In the genomic region with DNA sequence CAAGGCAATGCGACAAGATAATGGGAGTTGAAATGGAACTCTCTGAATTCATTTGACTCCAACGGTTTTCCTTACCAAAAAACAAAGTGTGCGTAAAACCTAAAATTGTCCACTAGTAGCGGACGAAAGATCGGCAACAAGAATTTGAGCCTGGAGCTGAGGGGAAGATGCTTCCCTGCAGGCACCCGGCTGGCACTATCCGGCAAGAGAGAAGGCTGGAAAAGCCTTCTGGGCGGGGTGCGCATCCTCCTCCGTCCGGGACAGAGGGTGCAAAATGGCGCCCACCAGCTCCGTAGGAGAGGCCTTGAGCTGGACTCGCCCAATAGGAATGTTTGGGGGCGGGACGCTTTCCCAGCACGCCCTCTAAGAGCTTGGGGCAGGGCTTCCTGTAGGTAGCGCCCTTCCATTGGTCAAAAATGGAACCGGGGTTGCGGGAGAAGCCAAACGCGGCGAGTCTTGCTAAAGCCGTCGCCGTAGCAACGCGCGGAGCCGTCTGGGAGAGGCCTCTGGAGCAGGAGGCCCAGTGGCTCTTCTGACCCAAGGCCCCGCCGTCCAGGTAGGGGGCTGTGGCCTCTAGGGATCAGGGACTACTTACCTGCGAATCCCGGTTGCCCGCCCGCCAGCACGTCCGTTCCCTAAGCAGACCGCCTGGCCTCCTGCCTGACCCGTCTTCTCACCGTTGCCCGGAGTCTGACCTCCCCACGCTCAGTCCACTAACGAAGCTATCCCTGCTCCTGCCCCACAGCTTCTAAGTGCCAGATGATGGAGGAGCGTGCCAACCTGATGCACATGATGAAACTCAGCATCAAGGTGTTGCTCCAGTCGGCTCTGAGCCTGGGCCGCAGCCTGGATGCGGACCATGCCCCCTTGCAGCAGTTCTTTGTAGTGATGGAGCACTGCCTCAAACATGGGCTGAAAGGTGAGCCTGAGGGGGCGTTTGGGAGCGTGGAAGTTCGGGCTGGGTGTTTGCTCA, we compare ENCODE assay signal across 8 cellular contexts. TPM values are rescaled to one million over a fixed set of nuclear protein-coding genes. Genes with fewer than 3 reads are reported as not detected.
DNase-seq lines count a peak whose midpoint lies in the region; ATAC-seq, FAIRE-seq and TF ChIP-seq lines count a peak whose summit lies in the region.

No MANE protein-coding gene starts in this region.

- POLR2A ChIA-PET in A549 (lab: Yijun Ruan, JAX) = interaction anchor here (0.5 to 2.7 kb wide), 11 partner anchors 9 to 173 kb away, joined by 3 to 64 read pairs (median 4); a partner anchor contains a TSS

- peak; percentile 75 for TF ChIP-seq POLR2A in A549 (IDR thresholded peaks at IDR 0.05; ENCODE audit: low read length)

- H3K4me3 ChIP-seq in A549 (peak overlapping the region; percentile 71), mononuclear cell (ENCODE audit: low read length) (peak overlapping the region; percentile 54)

- no peaks in the 10 kb centered on the region for H3K27me3 ChIP-seq in mononuclear cell (ENCODE audit: insufficient read depth, low read length)

- no peak for TF ChIP-seq EP300 in A549 (IDR thresholded peaks at IDR 0.05)

- DNase-seq in A549 (ENCODE audit: low read depth in 1 of 2, low spot score in 1 of 2) (peak; percentile 99), NCI-H748 (lab: John Stamatoyannopoulos, UW; ENCODE audit: unreplicated experiment) (peak; percentile 100), activated T-cell treated with anti-CD3 and anti-CD28 coated beads for 48 hours (ENCODE audit: low read depth) (peak; percentile 87), epithelial cell of prostate (ENCODE audit: low read depth, low spot score) (peak; percentile 96)
- DNase-seq in stimulated activated CD8-positive, alpha-beta memory T cell treated with anti-CD3 and anti-CD28 coated beads, Interleukin-2, amount 100 ng/mL, for 1 hour (ENCODE audit: low read depth in 2 of 2) = peak; percentile 61 to 78

- no peak for TF ChIP-seq CTCF in A549 (IDR thresholded peaks at IDR 0.05)

- no peaks in the 10 kb centered on the region for H3K9me3 ChIP-seq in A549
- H3K9me3 ChIP-seq in mononuclear cell (ENCODE audit: low read depth, low read length) = no peaks in the 10 kb centered on the region

- H3K4me2 ChIP-seq in A549 = peak overlapping the region; percentile 83

- TF ChIP-seq RAD21 in A549 (conservative IDR thresholded peaks at IDR 0.05 in 1 of 2, IDR thresholded peaks at IDR 0.05 in 1 of 2) = no peak

- CTCF ChIA-PET in A549 (lab: Yijun Ruan, JAX) = interaction anchor here (0.6 to 1.0 kb wide), 3 partner anchors 23 to 64 kb away, joined by 3 read pairs; a partner anchor contains a TSS

- peak; percentile 99 to 100 for ATAC-seq in A549
- peak; percentile 99 for ATAC-seq in GM18909 (IDR thresholded peaks at IDR 0.05; ENCODE audit: poor library complexity, unreplicated experiment)
- peak; percentile 99 for ATAC-seq in HG03175 (IDR thresholded peaks at IDR 0.05; ENCODE audit: unreplicated experiment)

- H3K27ac ChIP-seq in A549 = peak overlapping the region; percentile 83 to 90
- H3K27ac ChIP-seq in epithelial cell of prostate = peak overlapping the region; percentile 79

- WGBS in A549 (ENCODE audit: missing lambda C conversion rate) = 2% methylated on average over 48 of the region's 52 CpGs

- peaks cover 11% of the 10 kb centered on the region; the same call in 2 of the 3 replicates for H3K4me1 ChIP-seq in A549
- peaks cover 10% of the 10 kb centered on the region for H3K4me1 ChIP-seq in mononuclear cell (ENCODE audit: insufficient read depth, low read length)

- peak; percentile 49 for FAIRE-seq in A549 (lab: Jason Lieb, UNC)

TF ChIP-seq in A549, 52 proteins besides CTCF, POLR2A, EP300 and RAD21 (continues in another document):
- no peak for TF ChIP-seq NR3C1 (IDR thresholded peaks at IDR 0.05)
- no peak for TF ChIP-seq BHLHE40 (IDR thresholded peaks at IDR 0.05; ENCODE audit: low read depth, low read length)
- no peak for TF ChIP-seq ZSCAN20 (CRISPR knock-in tag; IDR thresholded peaks at IDR 0.05)
- TF ChIP-seq ZC3H11A (IDR thresholded peaks at IDR 0.05) = no peak
- TF ChIP-seq JUN (IDR thresholded peaks at IDR 0.05) = peak; percentile 90 to 93
- TF ChIP-seq SMC3 (IDR thresholded peaks at IDR 0.05) = no peak
- TF ChIP-seq GATA3 (IDR thresholded peaks at IDR 0.05; ENCODE audit: borderline replicate concordance) = no peak
- TF ChIP-seq TP53 (CRISPR knock-in tag; IDR thresholded peaks at IDR 0.05) = no peak
- TF ChIP-seq, protein P1, sequence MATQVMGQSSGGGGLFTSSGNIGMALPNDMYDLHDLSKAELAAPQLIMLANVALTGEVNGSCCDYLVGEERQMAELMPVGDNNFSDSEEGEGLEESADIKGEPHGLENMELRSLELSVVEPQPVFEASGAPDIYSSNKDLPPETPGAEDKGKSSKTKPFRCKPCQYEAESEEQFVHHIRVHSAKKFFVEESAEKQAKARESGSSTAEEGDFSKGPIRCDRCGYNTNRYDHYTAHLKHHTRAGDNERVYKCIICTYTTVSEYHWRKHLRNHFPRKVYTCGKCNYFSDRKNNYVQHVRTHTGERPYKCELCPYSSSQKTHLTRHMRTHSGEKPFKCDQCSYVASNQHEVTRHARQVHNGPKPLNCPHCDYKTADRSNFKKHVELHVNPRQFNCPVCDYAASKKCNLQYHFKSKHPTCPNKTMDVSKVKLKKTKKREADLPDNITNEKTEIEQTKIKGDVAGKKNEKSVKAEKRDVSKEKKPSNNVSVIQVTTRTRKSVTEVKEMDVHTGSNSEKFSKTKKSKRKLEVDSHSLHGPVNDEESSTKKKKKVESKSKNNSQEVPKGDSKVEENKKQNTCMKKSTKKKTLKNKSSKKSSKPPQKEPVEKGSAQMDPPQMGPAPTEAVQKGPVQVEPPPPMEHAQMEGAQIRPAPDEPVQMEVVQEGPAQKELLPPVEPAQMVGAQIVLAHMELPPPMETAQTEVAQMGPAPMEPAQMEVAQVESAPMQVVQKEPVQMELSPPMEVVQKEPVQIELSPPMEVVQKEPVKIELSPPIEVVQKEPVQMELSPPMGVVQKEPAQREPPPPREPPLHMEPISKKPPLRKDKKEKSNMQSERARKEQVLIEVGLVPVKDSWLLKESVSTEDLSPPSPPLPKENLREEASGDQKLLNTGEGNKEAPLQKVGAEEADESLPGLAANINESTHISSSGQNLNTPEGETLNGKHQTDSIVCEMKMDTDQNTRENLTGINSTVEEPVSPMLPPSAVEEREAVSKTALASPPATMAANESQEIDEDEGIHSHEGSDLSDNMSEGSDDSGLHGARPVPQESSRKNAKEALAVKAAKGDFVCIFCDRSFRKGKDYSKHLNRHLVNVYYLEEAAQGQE (IDR thresholded peaks at IDR 0.05) = no peak
- TF ChIP-seq, protein P2, sequence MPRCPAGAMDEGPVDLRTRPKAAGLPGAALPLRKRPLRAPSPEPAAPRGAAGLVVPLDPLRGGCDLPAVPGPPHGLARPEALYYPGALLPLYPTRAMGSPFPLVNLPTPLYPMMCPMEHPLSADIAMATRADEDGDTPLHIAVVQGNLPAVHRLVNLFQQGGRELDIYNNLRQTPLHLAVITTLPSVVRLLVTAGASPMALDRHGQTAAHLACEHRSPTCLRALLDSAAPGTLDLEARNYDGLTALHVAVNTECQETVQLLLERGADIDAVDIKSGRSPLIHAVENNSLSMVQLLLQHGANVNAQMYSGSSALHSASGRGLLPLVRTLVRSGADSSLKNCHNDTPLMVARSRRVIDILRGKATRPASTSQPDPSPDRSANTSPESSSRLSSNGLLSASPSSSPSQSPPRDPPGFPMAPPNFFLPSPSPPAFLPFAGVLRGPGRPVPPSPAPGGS (IDR thresholded peaks at IDR 0.05) = 0 out of 3 replicates have a peak, but pooled peaks have one; percentile 74
- TF ChIP-seq KDM5A (IDR thresholded peaks at IDR 0.05) = peak; percentile 57
- no peak for TF ChIP-seq HOXB5 (CRISPR knock-in tag; IDR thresholded peaks at IDR 0.05)
- TF ChIP-seq MAFK (IDR thresholded peaks at IDR 0.05; ENCODE audit: partially characterized antibody) = peak; percentile 29
- peak in 1 of 2 experiments; percentile 3; a peak in 1 of 4 replicates for TF ChIP-seq CEBPB (IDR thresholded peaks at IDR 0.05)
- no peak for TF ChIP-seq HEYL (CRISPR knock-in tag; IDR thresholded peaks at IDR 0.05)
- peak; percentile 75 for TF ChIP-seq PHF8 (IDR thresholded peaks at IDR 0.05; ENCODE audit: borderline replicate concordance, low read depth)
- TF ChIP-seq FOXS1 (CRISPR knock-in tag; IDR thresholded peaks at IDR 0.05) = no peak
- TF ChIP-seq RFX5 (IDR thresholded peaks at IDR 0.05) = peak; percentile 69; the same call in 1 of the 2 replicates
- TF ChIP-seq, protein P3, sequence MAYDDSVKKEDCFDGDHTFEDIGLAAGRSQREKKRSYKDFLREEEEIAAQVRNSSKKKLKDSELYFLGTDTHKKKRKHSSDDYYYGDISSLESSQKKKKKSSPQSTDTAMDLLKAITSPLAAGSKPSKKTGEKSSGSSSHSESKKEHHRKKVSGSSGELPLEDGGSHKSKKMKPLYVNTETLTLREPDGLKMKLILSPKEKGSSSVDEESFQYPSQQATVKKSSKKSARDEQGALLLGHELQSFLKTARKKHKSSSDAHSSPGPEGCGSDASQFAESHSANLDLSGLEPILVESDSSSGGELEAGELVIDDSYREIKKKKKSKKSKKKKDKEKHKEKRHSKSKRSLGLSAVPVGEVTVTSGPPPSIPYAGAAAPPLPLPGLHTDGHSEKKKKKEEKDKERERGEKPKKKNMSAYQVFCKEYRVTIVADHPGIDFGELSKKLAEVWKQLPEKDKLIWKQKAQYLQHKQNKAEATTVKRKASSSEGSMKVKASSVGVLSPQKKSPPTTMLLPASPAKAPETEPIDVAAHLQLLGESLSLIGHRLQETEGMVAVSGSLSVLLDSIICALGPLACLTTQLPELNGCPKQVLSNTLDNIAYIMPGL (CRISPR knock-in tag; IDR thresholded peaks at IDR 0.05; ENCODE audit: borderline replicate concordance) = no peak
- TF ChIP-seq, protein P4, sequence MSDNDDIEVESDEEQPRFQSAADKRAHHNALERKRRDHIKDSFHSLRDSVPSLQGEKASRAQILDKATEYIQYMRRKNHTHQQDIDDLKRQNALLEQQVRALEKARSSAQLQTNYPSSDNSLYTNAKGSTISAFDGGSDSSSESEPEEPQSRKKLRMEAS (IDR thresholded peaks at IDR 0.05) = peak; percentile 61; the same call in 1 of the 2 replicates

RNA-seq across cellular contexts. Expression of a gene that starts 9.2 kb away (rescaled TPM):
- polyA plus RNA-seq in A549 (2011; rRNA removed) = 30.6 and 39.5 TPM in 2 replicates
- polyA plus RNA-seq in A549 (2012; cell fraction: cytosol; rRNA removed) = 20.2 and 21.2 TPM in 2 replicates
- 30.0 and 39.2 TPM in 2 replicates for polyA plus RNA-seq in A549 (2012; cell fraction: nucleus; rRNA removed)
- 31.7 to 33.7 TPM (median 33.3 TPM) in 3 replicates for polyA plus RNA-seq in A549 (2017; fragmentation: RNase III; extraction: RNeasy Plus Mini Kit Qiagen cat#74134 plus additional on column Dnase treatment)
- polyA minus RNA-seq in A549 (2011; rRNA and poly(A)+ RNA removed) = 24.9 and 30.8 TPM in 2 replicates
- 68.8 TPM for total RNA-seq in mononuclear cell

Comparison
In these comparisons a context has a peak if more than half of its experiments do, and no peak if none do; other contexts are left out.
1. Peak in every context shown above with its lines: DNase-seq, ATAC-seq, H3K4me3 ChIP-seq and H3K27ac ChIP-seq.